33 cellular contexts compared by ENCODE assay signal in genomic region chr1:231522038-231522437, GRCh38.
"Had no signal": no experiment of that assay in that cellular context is flagged by ENCODE, and none has a peak within 500 bp of the region (broad histone marks: within the 10 kb centered on the region; RNA-seq: fewer than 3 reads in every experiment).

No MANE protein-coding gene starts in this region.

- FAIRE-seq: astrocyte, TTC549 had no signal

- H3K4me3 ChIP-seq: adrenal gland, body of pancreas, breast epithelium had no signal

- H3K27me3 ChIP-seq: adrenal gland, body of pancreas, brain microvascular endothelial cell, breast epithelium had no signal

- H3K27ac ChIP-seq: adrenal gland, body of pancreas, brain microvascular endothelial cell, breast epithelium, VCaP had no signal

- H3K9me3 ChIP-seq: adrenal gland, body of pancreas, breast epithelium had no signal

- H3K4me1 ChIP-seq: adrenal gland, body of pancreas, breast epithelium had no signal

- DNase-seq: activated B cell treated with CpG ODN at 0.5 μM for 24 hours; activated CD4-positive, alpha-beta memory T cell treated with anti-CD3 and anti-CD28 coated beads for 36 hours; activated CD4-positive, alpha-beta T cell treated with anti-CD3 and anti-CD28 coated beads for 4 hours; activated CD4-positive, alpha-beta T cell treated with anti-CD3 and anti-CD28 coated beads, Interleukin-2, amount 10 ng/mL, durations not matched to agents 24 days and 14 days; activated CD4-positive, alpha-beta T cell treated with anti-CD3 and anti-CD28 coated beads, Interleukin-2, amount 50 U/mL, for 1 hour; activated CD4-positive, alpha-beta T cell treated with anti-CD3 and anti-CD28 coated beads, Interleukin-2, amount 50 U/mL, for 4 hours; activated CD4-positive, CD25-positive, alpha-beta regulatory T cell treated with anti-CD3 and anti-CD28 coated beads, Interleukin-2, amount 50 U/mL, for 72 hours; activated CD8-positive, alpha-beta memory T cell treated with anti-CD3 and anti-CD28 coated beads, Interleukin-2, amount 50 U/mL, for 4 hours; activated CD8-positive, alpha-beta T cell treated with anti-CD3 and anti-CD28 coated beads for 36 hours; activated effector memory CD4-positive, alpha-beta T cell treated with anti-CD3 and anti-CD28 coated beads, Interleukin-2, amount 50 U/mL, for 16 hours; activated gamma-delta T cell treated with Interleukin-2 at 50 U/mL for 16 hours; activated naive CD4-positive, alpha-beta T cell; activated naive CD4-positive, alpha-beta T cell treated with anti-CD3 and anti-CD28 coated beads for 36 hours; activated naive CD4-positive, alpha-beta T cell treated with anti-CD3 and anti-CD28 coated beads, Interleukin-2, amount 50 U/mL, for 16 hours; activated naive CD8-positive, alpha-beta T cell treated with anti-CD3 and anti-CD28 coated beads for 36 hours; activated T-cell treated with anti-CD3 and anti-CD28 coated beads for 4 hours; activated T-cell treated with anti-CD3 and anti-CD28 coated beads, Interleukin-2, amount 50 U/mL, for 1 hour; activated T-cell treated with anti-CD3 and anti-CD28 coated beads, Interleukin-2, amount 50 U/mL, for 4 hours; activated T-cell treated with anti-CD3 and anti-CD28 coated beads, Interleukin-2, amount 50 U/mL, for 72 hours; adrenal gland; amniotic stem cell; aorta; body of pancreas; brain microvascular endothelial cell; central memory CD4-positive, alpha-beta T cell; T-helper 2 cell; T-helper 9 cell had no signal

- H3K36me3 ChIP-seq: adrenal gland, brain microvascular endothelial cell, breast epithelium had no signal

- ATAC-seq: activated CD8-positive, alpha-beta T cell treated with anti-CD3 and anti-CD28 coated beads for 36 hours; activated naive CD4-positive, alpha-beta T cell treated with anti-CD3 and anti-CD28 coated beads, Interleukin-2, amount 50 U/mL, for 72 hours; activated T-cell treated with anti-CD3 and anti-CD28 coated beads, Interleukin-2, amount 50 U/mL, for 4 hours; activated T-cell treated with anti-CD3 and anti-CD28 coated beads, Interleukin-2, amount 50 U/mL, for 72 hours; activated T-helper 17 cell treated with anti-CD3 and anti-CD28 coated beads, Interleukin-2, amount 50 U/mL, for 72 hours; body of pancreas had no signal
